16 cellular contexts compared by ENCODE assay signal in genomic region chr22:33418483-33418882, GRCh38.
DNase-seq lines count a peak whose midpoint lies in the region; TF ChIP-seq lines count a peak whose summit lies in the region.
"Had no signal": no experiment of that assay in that cellular context is flagged by ENCODE, and none has a peak within 500 bp of the region (broad histone marks: within the 10 kb centered on the region; RNA-seq: fewer than 3 reads in every experiment).

No MANE protein-coding gene starts in this region.

- H4K91ac ChIP-seq in neuronal stem cell (ENCODE audit: low read depth, low read length, poor library complexity), result no peak overlapping the region

- no peak overlapping the region for H3K27ac ChIP-seq in WERI-Rb-1
- no peak overlapping the region for H3K27ac ChIP-seq in neuronal stem cell (replicated peaks; ENCODE audit: low read length)
- no peak overlapping the region for H3K27ac ChIP-seq in esophagus squamous epithelium
- H3K27ac ChIP-seq in hepatocyte, result no peak overlapping the region

- H3K27me3 ChIP-seq in WERI-Rb-1 (ENCODE audit: insufficient read depth, low read depth, severe bottlenecking) (no peaks in the 10 kb centered on the region), neuronal stem cell (ENCODE audit: control insufficient read depth in 3 of 3, insufficient read depth in 3 of 3, low read depth in 1 of 3, low read length in 3 of 3) (no peaks in the 10 kb centered on the region), esophagus squamous epithelium (no peaks in the 10 kb centered on the region), hepatocyte (no peaks in the 10 kb centered on the region)

- H3K36me3 Mint-ChIP-seq in nephron progenitor cell (ENCODE audit: low read depth), result peaks cover 61% of the 10 kb centered on the region
- H3K36me3 Mint-ChIP-seq: CD4-positive, alpha-beta memory T cell had no signal

- no peak overlapping the region for H4K8ac ChIP-seq in neuronal stem cell (ENCODE audit: low read depth, low read length)

- no peak overlapping the region for H3K9ac ChIP-seq in neuronal stem cell (ENCODE audit: low read depth, low read length, poor library complexity)

- H2BK12ac ChIP-seq in neuronal stem cell (ENCODE audit: low read length), result no peak overlapping the region

- peak overlapping the region; percentile 62 for H3K18ac ChIP-seq in neuronal stem cell (ENCODE audit: low read length)

- no peak overlapping the region for H2AK5ac ChIP-seq in neuronal stem cell (ENCODE audit: low read depth, low read length)

- H3K4me3 ChIP-seq in WERI-Rb-1 (ENCODE audit: low read depth, low read length), result no peak overlapping the region
- no peak overlapping the region for H3K4me3 ChIP-seq in neuronal stem cell (ENCODE audit: low read length in 2 of 2)
- H3K4me3 ChIP-seq in esophagus squamous epithelium, result no peak overlapping the region
- no peak overlapping the region for H3K4me3 ChIP-seq in hepatocyte
- H3K4me3 ChIP-seq: GM12878, GM23338 had no signal

- H3K79me2 ChIP-seq in hepatocyte, result no peaks in the 10 kb centered on the region

- H3K14ac ChIP-seq in neuronal stem cell (ENCODE audit: low read length), result no peak overlapping the region

- H3K36me3 ChIP-seq in WERI-Rb-1 (no peaks in the 10 kb centered on the region), neuronal stem cell (replicated peaks in 1 of 2; ENCODE audit: control insufficient read depth in 2 of 2, insufficient read depth in 2 of 2, low read length in 2 of 2) (peaks cover 0 to 2% of the 10 kb centered on the region in 2 donors), esophagus squamous epithelium (no peaks in the 10 kb centered on the region), hepatocyte (replicated peaks; ENCODE audit: insufficient read depth, low read depth) (no peaks in the 10 kb centered on the region)

- H4K20me1 ChIP-seq in hepatocyte (ENCODE audit: insufficient read depth, poor library complexity, severe bottlenecking), result no peaks in the 10 kb centered on the region

- no peak overlapping the region for H3K23ac ChIP-seq in neuronal stem cell (ENCODE audit: low read depth, low read length, poor library complexity)

- H2AFZ ChIP-seq in neuronal stem cell (ENCODE audit: low read length), result no peak overlapping the region
- no peak overlapping the region for H2AFZ ChIP-seq in hepatocyte
- H2AFZ ChIP-seq: GM23338 had no signal

- H3K9me3 Mint-ChIP-seq in nephron progenitor cell, result peaks cover 33% of the 10 kb centered on the region
- H3K9me3 Mint-ChIP-seq: GM23338 had no signal

- no peaks in the 10 kb centered on the region for H3K27me3 Mint-ChIP-seq in nephron progenitor cell (ENCODE audit: low read depth, poor library complexity)

- no peak overlapping the region for H3K4ac ChIP-seq in neuronal stem cell (ENCODE audit: low read length)

- H3K9me2 ChIP-seq in hepatocyte (replicated peaks; ENCODE audit: insufficient read depth), result no peaks in the 10 kb centered on the region

- H3K9me3 ChIP-seq in WERI-Rb-1 (ENCODE audit: severe bottlenecking), result no peaks in the 10 kb centered on the region
- peaks cover 0 to 3% of the 10 kb centered on the region in 2 donors for H3K9me3 ChIP-seq in neuronal stem cell (replicated peaks in 1 of 2; ENCODE audit: control insufficient read depth in 2 of 2, insufficient read depth in 1 of 2, low read depth in 1 of 2, low read length in 2 of 2)
- H3K9me3 ChIP-seq in esophagus squamous epithelium, result no peaks in the 10 kb centered on the region
- H3K9me3 ChIP-seq in hepatocyte (ENCODE audit: low read depth), result no peaks in the 10 kb centered on the region

- WGBS in neuronal stem cell (ENCODE audit: extremely low coverage in 2 of 2, insufficient read length in 2 of 2, insufficient replicate concordance in 1 of 2), 2 donors, result no CpG with 5 or more reads among the region's 5 CpGs
- 94 to 95% methylated on average over 5 of the region's 5 CpGs for WGBS in esophagus squamous epithelium, 2 donors
- 91% methylated on average over 5 of the region's 5 CpGs for WGBS in hepatocyte (ENCODE audit: low lambda C conversion rate, missing lambda C conversion rate)

- no peak overlapping the region for H2BK5ac ChIP-seq in neuronal stem cell (ENCODE audit: low read length)

- H3K4me1 ChIP-seq in neuronal stem cell (ENCODE audit: control insufficient read depth in 2 of 2, insufficient read depth in 1 of 2, low read depth in 1 of 2, low read length in 2 of 2) (no peaks in the 10 kb centered on the region), esophagus squamous epithelium (no peaks in the 10 kb centered on the region), hepatocyte (ENCODE audit: insufficient read depth) (no peaks in the 10 kb centered on the region)

- peak overlapping the region; percentile 27 for H3K27ac Mint-ChIP-seq in nephron progenitor cell
- H3K27ac Mint-ChIP-seq: CD4-positive, alpha-beta memory T cell; GM23338 had no signal

- no peaks in the 10 kb centered on the region for H3K79me1 ChIP-seq in neuronal stem cell (ENCODE audit: low read depth, low read length)

- peaks cover 24% of the 10 kb centered on the region for H3K4me1 Mint-ChIP-seq in nephron progenitor cell
- H3K4me1 Mint-ChIP-seq: CD4-positive, alpha-beta memory T cell; GM23338 had no signal

- no peak for TF ChIP-seq POLR2A in esophagus squamous epithelium (IDR thresholded peaks at IDR 0.05)

- no peak overlapping the region for H3K4me3 Mint-ChIP-seq in nephron progenitor cell
- H3K4me3 Mint-ChIP-seq: GM23338, H9 had no signal

- in situ Hi-C loops in G401 (cut with HindIII; ENCODE audit: low sequenced_read_pairs), result no loop called here

- intact Hi-C loops in esophagus squamous epithelium (cut with DNase I), result no loop called here

- TF ChIP-seq CTCF in WERI-Rb-1 (IDR thresholded peaks at IDR 0.05; ENCODE audit: low read depth, low read length), result no peak
- no peak for TF ChIP-seq CTCF in nephron progenitor cell (IDR thresholded peaks at IDR 0.05)
- TF ChIP-seq CTCF in esophagus squamous epithelium (IDR thresholded peaks at IDR 0.05), result no peak
- TF ChIP-seq CTCF in hepatocyte (IDR thresholded peaks at IDR 0.05; ENCODE audit: poor library complexity), result no peak

- H2BK15ac ChIP-seq in neuronal stem cell (ENCODE audit: low read length), result no peak overlapping the region

- DNase-seq in WERI-Rb-1 (peak; percentile 31), nephron progenitor cell (peak; percentile 6), neuronal stem cell (ENCODE audit: low spot score) (no peak), G401 (ENCODE audit: low spot score) (no peak), esophagus squamous epithelium (lab: John Stamatoyannopoulos, UW) (no peak), NCI-H748 (lab: John Stamatoyannopoulos, UW; ENCODE audit: unreplicated experiment) (no peak), hepatocyte (ENCODE audit: low spot score) (no peak)
- DNase-seq: C1 segment of cervical spinal cord; CD4-positive, alpha-beta memory T cell; COR-L47; DMS153; DND-41; GDM1; H9 had no signal

- H3K4me2 ChIP-seq in neuronal stem cell (ENCODE audit: insufficient read depth, low read length, poor library complexity, severe bottlenecking) (no peak overlapping the region), hepatocyte (no peak overlapping the region)
- H3K4me2 ChIP-seq: GM23338 had no signal

- H2BK120ac ChIP-seq in neuronal stem cell (ENCODE audit: low read depth, low read length), result no peak overlapping the region

Comparison
In these comparisons a context has a peak if more than half of its experiments do, and no peak if none do; other contexts are left out.
1. DNase-seq: peak in WERI-Rb-1 (single experiment) and nephron progenitor cell (single experiment); none in neuronal stem cell (single experiment), G401 (single experiment), esophagus squamous epithelium (single experiment), NCI-H748 (single experiment) and hepatocyte (single experiment).